22 cellular contexts compared by ENCODE assay signal in genomic region chr9:126287467-126287866, GRCh38. TPM values are rescaled to one million over a fixed set of nuclear protein-coding genes. Genes with fewer than 3 reads are reported as not detected.
"Had no signal": no experiment of that assay in that cellular context is flagged by ENCODE, and none has a peak within 500 bp of the region (broad histone marks: within the 10 kb centered on the region; RNA-seq: fewer than 3 reads in every experiment).

No MANE protein-coding gene starts in this region.

- H3K4me3 ChIP-seq: K562, SJSA1, SK-N-MC had no signal

- H3K4me2 ChIP-seq: KMS-11 had no signal

- H3K9ac ChIP-seq: KMS-11 had no signal

- H3K4me1 ChIP-seq: SJSA1 had no signal

- H3K27me3 ChIP-seq: SJSA1 had no signal

- H3K4me1 Mint-ChIP-seq: IgD-negative memory B cell had no signal

- H3K27ac Mint-ChIP-seq: IgD-negative memory B cell had no signal

- H3K27ac ChIP-seq: HL-60, KMS-11, SJSA1, SK-N-MC had no signal

- H3K4me3 Mint-ChIP-seq: IgD-negative memory B cell had no signal

- ATAC-seq: K562 had no signal

- H3K36me3 ChIP-seq: SJSA1 had no signal

- H3K36me3 Mint-ChIP-seq: IgD-negative memory B cell had no signal

- DNase-seq: Kasumi-1, MV-4-11, NCI-H1048, NCI-H1105, NCI-H1417, NCI-H1436 treated with DMSO at 0.1 percent for 48 hours, NCI-H1694, NCI-H187 treated with DMSO at 0.1 percent for 48 hours, NCI-H2081, NCI-H2107, NCI-H2227 treated with DMSO at 0.1 percent for 48 hours, NCI-H524, NCI-H774, Right ventricle myocardium superior, RPMI8226, SIG-M5 had no signal

- H3K9me3 ChIP-seq: SJSA1 had no signal

RNA-seq across cellular contexts. Expression of gene MVB12B, which starts 39.2 kb away (rescaled TPM):
- total RNA-seq: K562 had no signal
- polyA plus RNA-seq: K562 had no signal
